ENCODE assay signal across 23 cellular contexts in genomic region chr4:88255111-88255510, GRCh38.
"Had no signal": no experiment of that assay in that cellular context is flagged by ENCODE, and none has a peak within 500 bp of the region (broad histone marks: within the 10 kb centered on the region; RNA-seq: fewer than 3 reads in every experiment).

No MANE protein-coding gene starts in this region.

- DNase-seq: activated B cell treated with CpG ODN at 0.5 μM for 24 hours; activated CD4-positive, alpha-beta memory T cell treated with anti-CD3 and anti-CD28 coated beads for 36 hours; activated CD4-positive, alpha-beta T cell treated with anti-CD3 and anti-CD28 coated beads for 4 hours; activated CD4-positive, alpha-beta T cell treated with anti-CD3 and anti-CD28 coated beads, Interleukin-2, amount 10 ng/mL, durations not matched to agents 24 days and 14 days; activated CD4-positive, alpha-beta T cell treated with anti-CD3 and anti-CD28 coated beads, Interleukin-2, amount 50 U/mL, for 1 hour; activated CD4-positive, alpha-beta T cell treated with anti-CD3 and anti-CD28 coated beads, Interleukin-2, amount 50 U/mL, for 4 hours; activated CD4-positive, CD25-positive, alpha-beta regulatory T cell treated with anti-CD3 and anti-CD28 coated beads, Interleukin-2, amount 50 U/mL, for 72 hours; activated CD8-positive, alpha-beta memory T cell treated with anti-CD3 and anti-CD28 coated beads, Interleukin-2, amount 50 U/mL, for 4 hours; activated CD8-positive, alpha-beta T cell treated with anti-CD3 and anti-CD28 coated beads for 36 hours; activated gamma-delta T cell; activated naive CD4-positive, alpha-beta T cell treated with anti-CD3 and anti-CD28 coated beads, Interleukin-2, amount 10 ng/mL, durations not matched to agents 7 days and 5 days; activated naive CD4-positive, alpha-beta T cell treated with Interleukin-2 at 50 U/mL for 16 hours; activated naive CD8-positive, alpha-beta T cell treated with anti-CD3 and anti-CD28 coated beads, Interleukin-2, amount 10 ng/mL, durations not matched to agents 7 days and 5 days; activated naive CD8-positive, alpha-beta T cell treated with anti-CD3 and anti-CD28 coated beads, Interleukin-2, amount 50 U/mL, for 24 hours; activated T-cell treated with anti-CD3 and anti-CD28 coated beads for 4 hours; activated T-cell treated with anti-CD3 and anti-CD28 coated beads, Interleukin-2, amount 50 U/mL, for 1 hour; activated T-cell treated with anti-CD3 and anti-CD28 coated beads, Interleukin-2, amount 50 U/mL, for 4 hours; activated T-cell treated with anti-CD3 and anti-CD28 coated beads, Interleukin-2, amount 50 U/mL, for 72 hours; amygdala; anterior cingulate cortex; T-helper 1 cell; T-helper 2 cell; T-helper 9 cell had no signal
